1 cellular context compared by ENCODE assay signal in the genomic region with DNA sequence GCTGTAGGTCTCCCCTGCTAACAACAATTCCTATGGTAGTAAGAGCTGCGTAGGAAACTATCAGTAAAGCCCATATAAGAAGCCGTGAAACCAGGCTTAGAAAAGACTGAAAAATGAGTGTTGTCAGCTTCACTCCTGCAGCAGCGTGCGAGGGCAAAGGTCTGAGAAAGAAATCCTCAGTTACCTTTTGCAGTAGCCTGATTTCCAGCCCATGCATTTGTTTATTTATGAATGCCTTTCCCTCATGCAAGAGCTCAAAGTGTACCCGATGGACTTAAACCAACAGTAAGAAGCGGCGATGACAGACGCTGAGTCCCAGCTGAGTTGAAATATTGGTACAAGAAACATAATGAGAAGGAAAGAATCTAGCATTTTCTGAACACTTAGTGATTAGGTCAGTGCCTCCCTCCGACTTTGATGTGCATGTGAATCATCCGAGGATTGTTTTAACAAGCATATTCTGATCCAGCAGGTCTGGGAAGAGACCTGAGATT.
TF ChIP-seq lines count a peak whose summit lies in the region.

No MANE protein-coding gene starts in this region.

TF ChIP-seq in SK-N-SH, 30 proteins besides CTCF, POLR2A, EP300 and RAD21 (continued from another document):
- TF ChIP-seq TEAD4 (IDR thresholded peaks at IDR 0.05; ENCODE audit: borderline replicate concordance, insufficient read depth) (no peak), FOSL2 (IDR thresholded peaks at IDR 0.05; ENCODE audit: borderline replicate concordance, low read depth) (no peak), TAF1 (IDR thresholded peaks at IDR 0.05; ENCODE audit: borderline replicate concordance, low read depth, low read length) (no peak)
- TF ChIP-seq, protein P1, sequence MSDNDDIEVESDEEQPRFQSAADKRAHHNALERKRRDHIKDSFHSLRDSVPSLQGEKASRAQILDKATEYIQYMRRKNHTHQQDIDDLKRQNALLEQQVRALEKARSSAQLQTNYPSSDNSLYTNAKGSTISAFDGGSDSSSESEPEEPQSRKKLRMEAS (IDR thresholded peaks at IDR 0.05; ENCODE audit: low read depth) = no peak
- TF ChIP-seq, protein P2, sequence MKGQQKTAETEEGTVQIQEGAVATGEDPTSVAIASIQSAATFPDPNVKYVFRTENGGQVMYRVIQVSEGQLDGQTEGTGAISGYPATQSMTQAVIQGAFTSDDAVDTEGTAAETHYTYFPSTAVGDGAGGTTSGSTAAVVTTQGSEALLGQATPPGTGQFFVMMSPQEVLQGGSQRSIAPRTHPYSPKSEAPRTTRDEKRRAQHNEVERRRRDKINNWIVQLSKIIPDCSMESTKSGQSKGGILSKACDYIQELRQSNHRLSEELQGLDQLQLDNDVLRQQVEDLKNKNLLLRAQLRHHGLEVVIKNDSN (IDR thresholded peaks at IDR 0.05; ENCODE audit: borderline replicate concordance, low read depth) = no peak
